Comparison of ENCODE assay signal across 14 cellular contexts in genomic region chr12:95505039-95505438, GRCh38.
"Had no signal": no experiment of that assay in that cellular context is flagged by ENCODE, and none has a peak within 500 bp of the region (broad histone marks: within the 10 kb centered on the region; RNA-seq: fewer than 3 reads in every experiment).

No MANE protein-coding gene starts in this region.

- DNase-seq: activated CD4-positive, alpha-beta memory T cell treated with anti-CD3 and anti-CD28 coated beads, Interleukin-2, amount 10 ng/mL, durations not matched to agents 7 days and 5 days; activated CD4-positive, alpha-beta T cell treated with anti-CD3 and anti-CD28 coated beads for 4 hours; activated gamma-delta T cell treated with Interleukin-2 at 50 U/mL for 16 hours; amniotic stem cell; dermis blood vessel endothelial cell; effector memory CD4-positive, alpha-beta T cell; mesenchymal stem cell; naive thymus-derived CD4-positive, alpha-beta T cell; stimulated activated naive CD4-positive, alpha-beta T cell treated with Interleukin-2 at 50 U/mL for 16 hours; SW 1271; testis had no signal

- H3K9me3 Mint-ChIP-seq: activated CD4-positive, alpha-beta memory T cell treated with anti-CD3 and anti-CD28 coated beads, Interleukin-2, amount 10 ng/mL, durations not matched to agents 7 days and 5 days; activated naive CD4-positive, alpha-beta T cell treated with anti-CD3 and anti-CD28 coated beads, Interleukin-2, amount 50 U/mL, for 72 hours; T-helper 2 cell treated with Interferon-gamma antibody and Interleukin-4, amounts not matched to agents 5 μg/mL and 100 μg/mL, for 36 hours; type B pancreatic cell had no signal

- H3K27me3 Mint-ChIP-seq: activated CD4-positive, alpha-beta memory T cell treated with anti-CD3 and anti-CD28 coated beads, Interleukin-2, amount 10 ng/mL, durations not matched to agents 7 days and 5 days; naive thymus-derived CD4-positive, alpha-beta T cell; type B pancreatic cell had no signal

- H3K27ac Mint-ChIP-seq: activated CD4-positive, alpha-beta memory T cell treated with anti-CD3 and anti-CD28 coated beads, Interleukin-2, amount 10 ng/mL, durations not matched to agents 7 days and 5 days; T-helper 2 cell treated with Interferon-gamma antibody and Interleukin-4, amounts not matched to agents 5 μg/mL and 100 μg/mL, for 36 hours; type B pancreatic cell had no signal

- ATAC-seq: activated naive CD4-positive, alpha-beta T cell treated with anti-CD3 and anti-CD28 coated beads, Interleukin-2, amount 50 U/mL, for 72 hours; naive thymus-derived CD4-positive, alpha-beta T cell had no signal

- H3K4me3 Mint-ChIP-seq: activated CD4-positive, alpha-beta memory T cell treated with anti-CD3 and anti-CD28 coated beads, Interleukin-2, amount 10 ng/mL, durations not matched to agents 7 days and 5 days; naive thymus-derived CD4-positive, alpha-beta T cell; T-helper 2 cell treated with Interferon-gamma antibody and Interleukin-4, amounts not matched to agents 5 μg/mL and 100 μg/mL, for 36 hours; type B pancreatic cell had no signal
